11 cellular contexts compared by ENCODE assay signal in genomic region chr19:41399091-41399490, GRCh38. TPM values are rescaled to one million over a fixed set of nuclear protein-coding genes. Genes with fewer than 3 reads are reported as not detected.
DNase-seq lines count a peak whose midpoint lies in the region; ATAC-seq and TF ChIP-seq lines count a peak whose summit lies in the region.
"Had no signal": no experiment of that assay in that cellular context is flagged by ENCODE, and none has a peak within 500 bp of the region (broad histone marks: within the 10 kb centered on the region; RNA-seq: fewer than 3 reads in every experiment).

No MANE protein-coding gene starts in this region.

- no peaks in the 10 kb centered on the region for H3K27me3 Mint-ChIP-seq in activated CD8-positive, alpha-beta memory T cell treated with anti-CD3 and anti-CD28 coated beads, Interleukin-2, amount 10 ng/mL, durations not matched to agents 7 days and 5 days
- no peaks in the 10 kb centered on the region for H3K27me3 Mint-ChIP-seq in activated B cell treated with CpG ODN at 0.5 μM for 24 hours
- peaks cover 6% of the 10 kb centered on the region for H3K27me3 Mint-ChIP-seq in glutamatergic neuron (ENCODE audit: unreplicated experiment)
- H3K27me3 Mint-ChIP-seq in stimulated activated naive CD8-positive, alpha-beta T cell treated with anti-CD3 and anti-CD28 coated beads, Interleukin-15, amount 100 ng/mL, for 72 hours, result no peaks in the 10 kb centered on the region

- peak overlapping the region; percentile 4 for H3K27ac Mint-ChIP-seq in activated CD8-positive, alpha-beta memory T cell treated with anti-CD3 and anti-CD28 coated beads, Interleukin-2, amount 10 ng/mL, durations not matched to agents 7 days and 5 days
- H3K27ac Mint-ChIP-seq in activated B cell treated with CpG ODN at 0.5 μM for 24 hours (peak overlapping the region; percentile 57), glutamatergic neuron (ENCODE audit: unreplicated experiment) (peak overlapping the region; percentile 99)
- peak overlapping the region in 1 of 2 donors; percentile 14 for H3K27ac Mint-ChIP-seq in stimulated activated naive CD8-positive, alpha-beta T cell treated with anti-CD3 and anti-CD28 coated beads, Interleukin-15, amount 100 ng/mL, for 72 hours

- CTCF ChIA-PET in activated CD8-positive, alpha-beta memory T cell treated with anti-CD3 and anti-CD28 coated beads, Interleukin-2, amount 10 ng/mL, durations not matched to agents 7 days and 5 days (lab: Charles Lee), result interaction anchor here (1.2 to 1.3 kb wide), 2 partner anchors 11 to 195 kb away, joined by 3 read pairs; no protein-coding TSS in a partner anchor
- CTCF ChIA-PET in activated B cell treated with CpG ODN at 0.5 μM for 24 hours (lab: Charles Lee), result no interaction called here
- CTCF ChIA-PET in RWPE1 (lab: Yijun Ruan, JAX), result interaction anchor here (0.6 kb wide), 1 partner anchor 51 kb away, joined by 4 read pairs; no protein-coding TSS in a partner anchor

- POLR2A ChIA-PET in activated B cell treated with CpG ODN at 0.5 μM for 24 hours (lab: Charles Lee) (interaction anchor here (0.6 to 1.3 kb wide), 6 partner anchors 8 to 580 kb away, joined by 3 to 5 read pairs (median 3); partner anchors contain the start of gene B9D2), RWPE1 (lab: Yijun Ruan, JAX; ENCODE audit: low non-redundant PET) (no interaction called here)

- ATAC-seq in activated CD8-positive, alpha-beta memory T cell treated with anti-CD3 and anti-CD28 coated beads, Interleukin-2, amount 10 ng/mL, durations not matched to agents 7 days and 5 days, result no peak
- ATAC-seq in activated B cell treated with CpG ODN at 0.5 μM for 24 hours (ENCODE audit: low read depth), result no peak
- no peak for ATAC-seq in stimulated activated naive CD8-positive, alpha-beta T cell treated with anti-CD3 and anti-CD28 coated beads, Interleukin-15, amount 100 ng/mL, for 72 hours

- intact Hi-C loops in activated B cell treated with CpG ODN at 0.5 μM for 24 hours (cut with micrococcal nuclease), result no loop called here

- no peaks in the 10 kb centered on the region for H3K36me3 Mint-ChIP-seq in activated CD8-positive, alpha-beta memory T cell treated with anti-CD3 and anti-CD28 coated beads, Interleukin-2, amount 10 ng/mL, durations not matched to agents 7 days and 5 days
- H3K36me3 Mint-ChIP-seq in activated B cell treated with CpG ODN at 0.5 μM for 24 hours (ENCODE audit: low read depth) (peaks cover 23% of the 10 kb centered on the region), glutamatergic neuron (ENCODE audit: unreplicated experiment) (no peaks in the 10 kb centered on the region)

- TF ChIP-seq CTCF in activated B cell treated with CpG ODN at 0.5 μM for 24 hours (IDR thresholded peaks at IDR 0.05) (no peak), glutamatergic neuron (IDR thresholded peaks at IDR 0.05; ENCODE audit: partially characterized antibody, unreplicated experiment) (no peak), RWPE1 (conservative IDR thresholded peaks at IDR 0.05; ENCODE audit: low read depth) (no peak)

- peaks cover 35% of the 10 kb centered on the region for H3K4me1 Mint-ChIP-seq in activated CD8-positive, alpha-beta memory T cell treated with anti-CD3 and anti-CD28 coated beads, Interleukin-2, amount 10 ng/mL, durations not matched to agents 7 days and 5 days
- H3K4me1 Mint-ChIP-seq in activated B cell treated with CpG ODN at 0.5 μM for 24 hours, result peaks cover 45% of the 10 kb centered on the region
- peaks cover 20% of the 10 kb centered on the region for H3K4me1 Mint-ChIP-seq in glutamatergic neuron (ENCODE audit: low read depth, unreplicated experiment)
- H3K4me1 Mint-ChIP-seq in stimulated activated naive CD8-positive, alpha-beta T cell treated with anti-CD3 and anti-CD28 coated beads, Interleukin-15, amount 100 ng/mL, for 72 hours, result peaks cover 55% of the 10 kb centered on the region

- H3K27ac ChIP-seq in RWPE1, result no peak overlapping the region
- H3K27ac ChIP-seq: C4-2B had no signal

- peak overlapping the region; percentile 97 for H3K4me3 Mint-ChIP-seq in activated CD8-positive, alpha-beta memory T cell treated with anti-CD3 and anti-CD28 coated beads, Interleukin-2, amount 10 ng/mL, durations not matched to agents 7 days and 5 days
- H3K4me3 Mint-ChIP-seq in activated B cell treated with CpG ODN at 0.5 μM for 24 hours, result peak overlapping the region; percentile 98
- H3K4me3 Mint-ChIP-seq in glutamatergic neuron (ENCODE audit: unreplicated experiment), result peak overlapping the region; percentile 97
- H3K4me3 Mint-ChIP-seq in stimulated activated naive CD8-positive, alpha-beta T cell treated with anti-CD3 and anti-CD28 coated beads, Interleukin-15, amount 100 ng/mL, for 72 hours, result peak overlapping the region; percentile 98 to 100

- DNase-seq in activated CD8-positive, alpha-beta memory T cell treated with anti-CD3 and anti-CD28 coated beads, Interleukin-2, amount 10 ng/mL, durations not matched to agents 7 days and 5 days, result no peak
- no peak for DNase-seq in activated CD8-positive, alpha-beta memory T cell treated with anti-CD3 and anti-CD28 coated beads, Interleukin-2, amount 50 U/mL, for 4 hours
- DNase-seq in activated B cell treated with CpG ODN at 0.5 μM for 24 hours (no peak), glutamatergic neuron (no peak), AML-193 (lab: John Stamatoyannopoulos, UW) (no peak), RWPE1 (ENCODE audit: low spot score) (no peak), NCI-H1436 treated with DMSO at 0.1 percent for 48 hours (lab: John Stamatoyannopoulos, UW) (no peak)
- no peak for DNase-seq in stimulated activated naive CD8-positive, alpha-beta T cell treated with anti-CD3 and anti-CD28 coated beads, Interleukin-15, amount 100 ng/mL, for 72 hours
- DNase-seq: NCI-H1048; stimulated activated CD4-positive, alpha-beta T cell treated with anti-CD3 and anti-CD28 coated beads, Interleukin-12 subunit alpha, Interleukin-12 subunit beta, amount 100 ng/mL, for 4 hours had no signal

- H3K9me3 Mint-ChIP-seq in activated CD8-positive, alpha-beta memory T cell treated with anti-CD3 and anti-CD28 coated beads, Interleukin-2, amount 10 ng/mL, durations not matched to agents 7 days and 5 days (ENCODE audit: low read depth), result no peaks in the 10 kb centered on the region
- no peaks in the 10 kb centered on the region for H3K9me3 Mint-ChIP-seq in activated B cell treated with CpG ODN at 0.5 μM for 24 hours
- peaks cover 9% of the 10 kb centered on the region for H3K9me3 Mint-ChIP-seq in glutamatergic neuron (ENCODE audit: unreplicated experiment)
- H3K9me3 Mint-ChIP-seq in stimulated activated naive CD8-positive, alpha-beta T cell treated with anti-CD3 and anti-CD28 coated beads, Interleukin-15, amount 100 ng/mL, for 72 hours, result no peaks in the 10 kb centered on the region

RNA-seq across cellular contexts. Expression of gene BCKDHA, which starts 1.5 kb away (rescaled TPM):
- total RNA-seq in activated CD8-positive, alpha-beta memory T cell treated with anti-CD3 and anti-CD28 coated beads, Interleukin-2, amount 10 ng/mL, durations not matched to agents 7 days and 5 days, result 10 to 100 TPM; 18.7 to 20.1 TPM
- total RNA-seq in activated B cell treated with CpG ODN at 0.5 μM for 24 hours, result 22.2 and 25.2 TPM in 2 replicates
- 11.0 TPM for total RNA-seq in glutamatergic neuron (ENCODE audit: unreplicated experiment)

RNA-seq across cellular contexts. Expression of gene EXOSC5, which starts 1.9 kb away (rescaled TPM):
- total RNA-seq in activated CD8-positive, alpha-beta memory T cell treated with anti-CD3 and anti-CD28 coated beads, Interleukin-2, amount 10 ng/mL, durations not matched to agents 7 days and 5 days, result 10 to 100 TPM; 24.4 to 36.0 TPM
- total RNA-seq in activated B cell treated with CpG ODN at 0.5 μM for 24 hours, result 30.1 and 31.6 TPM in 2 replicates
- total RNA-seq in glutamatergic neuron (ENCODE audit: unreplicated experiment), result 18.2 TPM

RNA-seq across cellular contexts. Expression of gene TMEM91, which starts 22.8 kb away (rescaled TPM):
- total RNA-seq in activated CD8-positive, alpha-beta memory T cell treated with anti-CD3 and anti-CD28 coated beads, Interleukin-2, amount 10 ng/mL, durations not matched to agents 7 days and 5 days, result 1 to 10 TPM; 4.8 to 6.0 TPM
- total RNA-seq in activated B cell treated with CpG ODN at 0.5 μM for 24 hours (3.7 and 4.6 TPM in 2 replicates), glutamatergic neuron (ENCODE audit: unreplicated experiment) (52.6 TPM)

RNA-seq across cellular contexts. Expression of gene B3GNT8, which starts 28.1 kb away (rescaled TPM):
- total RNA-seq in activated CD8-positive, alpha-beta memory T cell treated with anti-CD3 and anti-CD28 coated beads, Interleukin-2, amount 10 ng/mL, durations not matched to agents 7 days and 5 days, result 1 to 10 TPM; 3.2 TPM
- total RNA-seq in activated B cell treated with CpG ODN at 0.5 μM for 24 hours (0.10 and 0.24 TPM in 2 replicates), glutamatergic neuron (ENCODE audit: unreplicated experiment) (15.9 TPM)

RNA-seq across cellular contexts. Expression of gene B9D2, which starts 35.1 kb away (rescaled TPM):
- total RNA-seq in activated CD8-positive, alpha-beta memory T cell treated with anti-CD3 and anti-CD28 coated beads, Interleukin-2, amount 10 ng/mL, durations not matched to agents 7 days and 5 days, result 1 to 10 TPM; 8.2 to 9.3 TPM
- total RNA-seq in activated B cell treated with CpG ODN at 0.5 μM for 24 hours, result 11.7 and 14.2 TPM in 2 replicates
- 7.6 TPM for total RNA-seq in glutamatergic neuron (ENCODE audit: unreplicated experiment)
